13 cellular contexts compared by ENCODE assay signal in the genomic region with DNA sequence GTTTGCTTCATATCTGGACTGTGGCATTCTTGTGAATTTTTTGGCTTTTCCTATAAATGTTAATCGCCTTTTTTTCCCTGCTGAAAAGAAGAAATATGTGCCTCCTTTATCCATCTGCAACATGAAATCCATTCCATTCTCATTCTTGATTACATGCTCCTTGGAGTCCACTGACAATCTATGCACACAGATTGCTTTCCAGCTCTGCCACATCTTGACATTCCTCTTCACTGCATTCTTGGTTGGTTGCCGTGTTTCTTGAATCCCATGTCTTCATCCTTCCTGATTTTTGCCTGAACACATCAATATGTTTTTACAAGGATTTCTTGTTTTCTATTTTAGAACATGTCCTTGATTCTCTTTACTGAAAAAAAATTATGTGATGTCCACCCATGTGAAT. TPM values are rescaled to one million over a fixed set of nuclear protein-coding genes. Genes with fewer than 3 reads are reported as not detected.
DNase-seq lines count a peak whose midpoint lies in the region; ATAC-seq and TF ChIP-seq lines count a peak whose summit lies in the region.
"Had no signal": no experiment of that assay in that cellular context is flagged by ENCODE, and none has a peak within 500 bp of the region (broad histone marks: within the 10 kb centered on the region; RNA-seq: fewer than 3 reads in every experiment).

No MANE protein-coding gene starts in this region.

- H3K36me3 ChIP-seq in adipocyte (ENCODE audit: control insufficient read depth, insufficient read depth, low read length, severe bottlenecking), result no peaks in the 10 kb centered on the region
- no peaks in the 10 kb centered on the region for H3K36me3 ChIP-seq in stomach

- peak; percentile 47 for DNase-seq in AG20443 (ENCODE audit: low spot score)
- DNase-seq in adipocyte (ENCODE audit: low read depth), result peak; percentile 49
- peak; percentile 32 for DNase-seq in fibroblast of gingiva (ENCODE audit: low read depth)
- DNase-seq in stomach, result no peak
- DNase-seq in left cardiac atrium, result no peak
- DNase-seq in NCI-H226, result no peak
- no peak for DNase-seq in effector CD8-positive, alpha-beta T cell (lab: John Stamatoyannopoulos, UW)
- no peak for DNase-seq in NCI-H1092 (lab: John Stamatoyannopoulos, UW)
- DNase-seq: CD4-positive, CD25-positive, alpha-beta regulatory T cell; DMS79; GDM1; NCI-H1930; NCI-H510A treated with DMSO at 0.1 percent for 48 hours had no signal

- no peaks in the 10 kb centered on the region for H3K9me3 ChIP-seq in adipocyte (ENCODE audit: control insufficient read depth, low read length)
- H3K9me3 ChIP-seq in stomach, result no peaks in the 10 kb centered on the region

- ATAC-seq in left cardiac atrium, result no peak

- no peaks in the 10 kb centered on the region for H3K27me3 ChIP-seq in adipocyte (replicated peaks; ENCODE audit: control insufficient read depth, insufficient read depth, low read length)
- no peaks in the 10 kb centered on the region for H3K27me3 ChIP-seq in stomach

- H3K4me1 ChIP-seq in adipocyte (ENCODE audit: control insufficient read depth, insufficient read depth, low read length) (peaks cover 14% of the 10 kb centered on the region), stomach (peaks cover 0 to 14% (median 7%) of the 10 kb centered on the region in 4 donors)

- TF ChIP-seq CTCF in stomach (IDR thresholded peaks at IDR 0.05), result no peak

- H3K4me3 ChIP-seq in adipocyte (ENCODE audit: low read length), result no peak overlapping the region
- H3K4me3 ChIP-seq in stomach, result no peak overlapping the region

- TF ChIP-seq POLR2A in stomach (IDR thresholded peaks at IDR 0.05), result no peak

- intact Hi-C loops in stomach (cut with DNase I; ENCODE audit: low total_unique reads), result no loop called here
- intact Hi-C loops in left cardiac atrium (cut with DNase I), result no loop called here

- peak overlapping the region in 4 of 5 donors; percentile 24 to 83 (median 51) for H3K27ac ChIP-seq in stomach

- no peak for TF ChIP-seq EP300 in stomach (IDR thresholded peaks at IDR 0.05)

- 88 to 98% (median 89%) methylated on average over 2 of the region's 2 CpGs for WGBS in stomach, 5 donors

- H3K9ac ChIP-seq in adipocyte (ENCODE audit: low read length), result no peak overlapping the region

RNA-seq across cellular contexts. Expression of gene BIRC6, which starts 26.7 kb away (rescaled TPM):
- 100 to 1,000 TPM in 2 of 5 donors, 10 to 100 TPM in 3; 62.3 to 361 (median 74.5) TPM for total RNA-seq in stomach
- 10 to 100 TPM in 1 of 3 donors, 1 to 10 TPM in 2; 7.7 to 12.6 (median 7.9) TPM for polyA plus RNA-seq in stomach
- total RNA-seq in left cardiac atrium, result 10 to 100 TPM; 38.6 to 52.5 TPM

RNA-seq across cellular contexts. Expression of gene YIPF4, which starts 52.4 kb away (rescaled TPM):
- 10 to 100 TPM in 3 of 5 donors, 1 to 10 TPM in 2; 5.3 to 68.3 (median 13.3) TPM for total RNA-seq in stomach
- polyA plus RNA-seq in stomach, result 10 to 100 TPM in 1 of 3 donors, 1 to 10 TPM in 2; 6.0 to 14.3 (median 7.0) TPM
- total RNA-seq in left cardiac atrium, result 10 to 100 TPM; 48.5 to 51.4 TPM

Comparison
In these comparisons a context has a peak if more than half of its experiments do, and no peak if none do; other contexts are left out.
1. DNase-seq: peak in AG20443 (single experiment), adipocyte (single experiment) and fibroblast of gingiva (single experiment); none in stomach (single experiment), left cardiac atrium (single experiment), NCI-H226 (single experiment), effector CD8-positive, alpha-beta T cell (single experiment) and NCI-H1092 (single experiment).